Comparison of ENCODE assay signal across 34 cellular contexts in genomic region chr12:114757926-114758325, GRCh38.
"Had no signal": no experiment of that assay in that cellular context is flagged by ENCODE, and none has a peak within 500 bp of the region (broad histone marks: within the 10 kb centered on the region; RNA-seq: fewer than 3 reads in every experiment).

No MANE protein-coding gene starts in this region.

- H3K27me3 Mint-ChIP-seq: activated CD4-positive, alpha-beta T cell treated with anti-CD3 and anti-CD28 coated beads, Interleukin-2, amount 10 ng/mL, durations not matched to agents 7 days and 5 days had no signal

- H3K27ac Mint-ChIP-seq: activated CD4-positive, alpha-beta T cell treated with anti-CD3 and anti-CD28 coated beads for 36 hours; activated CD4-positive, alpha-beta T cell treated with anti-CD3 and anti-CD28 coated beads, Interleukin-2, amount 10 ng/mL, durations not matched to agents 7 days and 5 days; activated CD8-positive, alpha-beta T cell treated with anti-CD3 and anti-CD28 coated beads, Interleukin-2, amount 10 ng/mL, durations not matched to agents 7 days and 5 days; activated naive CD4-positive, alpha-beta T cell treated with anti-CD3 and anti-CD28 coated beads for 36 hours; activated naive CD4-positive, alpha-beta T cell treated with anti-CD3 and anti-CD28 coated beads, Interleukin-2, amount 50 U/mL, for 72 hours; activated T-helper 1 cell treated with anti-CD3 and anti-CD28 coated beads, Interleukin-12 subunit alpha, Interleukin-12 subunit beta, Interleukin-2, Interleukin-4 antibody, amounts not matched to agents 30 ng/mL and 10 ng/mL and 1 ng/mL, durations not matched to agents 14 hours and 24 hours and 36 hours; brain; IgD-negative memory B cell; WTC11 had no signal

- H3K4me3 Mint-ChIP-seq: activated CD4-positive, alpha-beta T cell treated with anti-CD3 and anti-CD28 coated beads for 36 hours; activated CD4-positive, alpha-beta T cell treated with anti-CD3 and anti-CD28 coated beads, Interleukin-2, amount 10 ng/mL, durations not matched to agents 7 days and 5 days; activated CD8-positive, alpha-beta T cell treated with anti-CD3 and anti-CD28 coated beads, Interleukin-2, amount 10 ng/mL, durations not matched to agents 7 days and 5 days; activated naive CD4-positive, alpha-beta T cell treated with anti-CD3 and anti-CD28 coated beads for 36 hours; activated T-cell treated with anti-CD3 and anti-CD28 coated beads, Interleukin-2, amount 50 U/mL, for 4 hours; activated T-helper 1 cell treated with anti-CD3 and anti-CD28 coated beads, Interleukin-12 subunit alpha, Interleukin-12 subunit beta, Interleukin-2, Interleukin-4 antibody, amounts not matched to agents 30 ng/mL and 10 ng/mL and 1 ng/mL, durations not matched to agents 14 hours and 24 hours and 36 hours; brain; WTC11 had no signal

- H3K4me3 ChIP-seq: adrenal gland, MG63, PC-9 had no signal

- H3K9me3 Mint-ChIP-seq: activated CD4-positive, alpha-beta T cell treated with anti-CD3 and anti-CD28 coated beads, Interleukin-2, amount 10 ng/mL, durations not matched to agents 7 days and 5 days; activated naive CD4-positive, alpha-beta T cell treated with anti-CD3 and anti-CD28 coated beads for 36 hours; activated T-cell treated with anti-CD3 and anti-CD28 coated beads, Interleukin-2, amount 50 U/mL, for 4 hours; activated T-helper 1 cell treated with anti-CD3 and anti-CD28 coated beads, Interleukin-12 subunit alpha, Interleukin-12 subunit beta, Interleukin-2, Interleukin-4 antibody, amounts not matched to agents 30 ng/mL and 10 ng/mL and 1 ng/mL, durations not matched to agents 14 hours and 24 hours and 36 hours; brain; WTC11 had no signal

- DNase-seq: activated CD4-positive, alpha-beta T cell treated with anti-CD3 and anti-CD28 coated beads for 36 hours; activated CD4-positive, alpha-beta T cell treated with anti-CD3 and anti-CD28 coated beads, Interleukin-2, amount 10 ng/mL, durations not matched to agents 7 days and 5 days; activated CD4-positive, alpha-beta T cell treated with anti-CD3 and anti-CD28 coated beads, Interleukin-2, amount 50 U/mL, for 48 hours; activated CD8-positive, alpha-beta memory T cell treated with anti-CD3 and anti-CD28 coated beads, Interleukin-2, amount 50 U/mL, for 4 hours; activated CD8-positive, alpha-beta T cell treated with anti-CD3 and anti-CD28 coated beads, Interleukin-2, amount 10 ng/mL, durations not matched to agents 7 days and 5 days; activated gamma-delta T cell treated with Interleukin-2 at 50 U/mL for 16 hours; activated naive CD4-positive, alpha-beta T cell treated with anti-CD3 and anti-CD28 coated beads for 36 hours; activated T-cell treated with anti-CD3 and anti-CD28 coated beads for 4 hours; activated T-cell treated with anti-CD3 and anti-CD28 coated beads, Interleukin-2, amount 50 U/mL, for 4 hours; adrenal gland; caudate nucleus; Karpas-422; KBM-7; MG63; NCI-H1048; NCI-H1105 treated with DMSO at 0.1 percent for 48 hours; NCI-H1436; NCI-H1694 treated with DMSO at 0.1 percent for 48 hours; NCI-H2029; NCI-H345; NCI-H510A; NCI-H526; NCI-H748 treated with DMSO at 0.1 percent for 48 hours; PC-9; SIG-M5; SW 1271; T-helper 1 cell had no signal

- ATAC-seq: activated CD4-positive, alpha-beta T cell treated with anti-CD3 and anti-CD28 coated beads for 36 hours; activated CD4-positive, CD25-positive, alpha-beta regulatory T cell treated with anti-CD3 and anti-CD28 coated beads, Interleukin-2, amount 50 U/mL, for 24 hours; activated CD8-positive, alpha-beta T cell treated with anti-CD3 and anti-CD28 coated beads, Interleukin-2, amount 10 ng/mL, durations not matched to agents 7 days and 5 days; activated naive CD4-positive, alpha-beta T cell treated with anti-CD3 and anti-CD28 coated beads, Interleukin-2, amount 50 U/mL, for 72 hours; activated T-cell treated with anti-CD3 and anti-CD28 coated beads, Interleukin-2, amount 50 U/mL, for 4 hours; Right ventricle myocardium inferior; WTC11 had no signal

- H3K36me3 Mint-ChIP-seq: activated naive CD4-positive, alpha-beta T cell treated with anti-CD3 and anti-CD28 coated beads, Interleukin-2, amount 50 U/mL, for 72 hours; brain; IgD-negative memory B cell; WTC11 had no signal

- H3K4me1 Mint-ChIP-seq: activated CD4-positive, alpha-beta T cell treated with anti-CD3 and anti-CD28 coated beads for 36 hours; activated CD4-positive, alpha-beta T cell treated with anti-CD3 and anti-CD28 coated beads, Interleukin-2, amount 10 ng/mL, durations not matched to agents 7 days and 5 days; IgD-negative memory B cell had no signal
